1 cellular context compared by ENCODE assay signal in genomic region chr3:39021465-39022274, GRCh38.
TF ChIP-seq lines count a peak whose summit lies in the region.

No MANE protein-coding gene starts in this region.

TF ChIP-seq in K562, 482 proteins besides CTCF, POLR2A, EP300 and RAD21 (continued from another document and continues in another):
- TF ChIP-seq ELK3 (CRISPR knock-in tag; IDR thresholded peaks at IDR 0.05) (no peak), CTBP1 (IDR thresholded peaks at IDR 0.05; ENCODE audit: borderline replicate concordance) (peak; percentile 74; the same call in 1 of the 2 replicates), TCFL5 (CRISPR knock-in tag; conservative IDR thresholded peaks at IDR 0.05) (no peak), FOXJ3 (CRISPR knock-in tag; IDR thresholded peaks at IDR 0.05) (no peak), ZNF511 (CRISPR knock-in tag; IDR thresholded peaks at IDR 0.05) (no peak), ZZZ3 (IDR thresholded peaks at IDR 0.05) (no peak), U2AF1 (optimal IDR thresholded peaks at IDR 0.05; ENCODE audit: low read depth, low read length) (no peak), ZNF444 (CRISPR knock-in tag; IDR thresholded peaks at IDR 0.05) (no peak), FOSL1 (tag; conservative IDR thresholded peaks at IDR 0.05) (0 out of 2 replicates have a peak, but pooled peaks have one; percentile 19), CCNT2 (IDR thresholded peaks at IDR 0.05; ENCODE audit: borderline replicate concordance, extremely low read depth, insufficient read length, low read depth, low read length) (peak; percentile 62), TEAD2 (tag; IDR thresholded peaks at IDR 0.05) (no peak), FOXM1 (IDR thresholded peaks at IDR 0.05; ENCODE audit: low read depth) (no peak; the same call in 1 of the 2 replicates), FOXM1 (CRISPR knock-in tag; IDR thresholded peaks at IDR 0.05; ENCODE audit: low read depth) (no peak), GTF2B (IDR thresholded peaks at IDR 0.05; ENCODE audit: extremely low read depth, insufficient read length) (no peak), ZC3H4 (CRISPR knock-in tag; IDR thresholded peaks at IDR 0.05; ENCODE audit: borderline replicate concordance) (no peak), YY1 (IDR thresholded peaks at IDR 0.05; ENCODE audit: borderline replicate concordance in 1 of 3, control insufficient read depth in 1 of 3, extremely low read depth in 1 of 3, insufficient read depth in 3 of 3, insufficient read length in 1 of 3, insufficient replicate concordance in 2 of 3, low read depth in 1 of 3, low read length in 2 of 3) (no peak), SMARCC2 (IDR thresholded peaks at IDR 0.05; ENCODE audit: low read depth) (no peak), CHCHD3 (CRISPR knock-in tag; IDR thresholded peaks at IDR 0.05) (no peak), MAZ (CRISPR knock-in tag; conservative IDR thresholded peaks at IDR 0.05 in 1 of 2, IDR thresholded peaks at IDR 0.05 in 1 of 2) (peak; percentile 9 to 26; a peak in 1 of 4 replicates), HOXB6 (CRISPR knock-in tag; IDR thresholded peaks at IDR 0.05; ENCODE audit: borderline replicate concordance) (no peak), GATA2 (CRISPR knock-in tag; IDR thresholded peaks at IDR 0.05) (0 out of 2 replicates have a peak, but pooled peaks have one; percentile 37), OTX1 (CRISPR knock-in tag; IDR thresholded peaks at IDR 0.05) (no peak), ZBTB49 (CRISPR knock-in tag; IDR thresholded peaks at IDR 0.05; ENCODE audit: borderline replicate concordance) (no peak), PHB2 (IDR thresholded peaks at IDR 0.05; ENCODE audit: low read depth) (no peak), GATAD2B (IDR thresholded peaks at IDR 0.05; ENCODE audit: borderline replicate concordance) (no peak), STAT6 (CRISPR knock-in tag; IDR thresholded peaks at IDR 0.05) (no peak), ZFP36 (IDR thresholded peaks at IDR 0.05; ENCODE audit: low read depth, low read length, partially characterized antibody) (peak; percentile 16), RERE (CRISPR knock-in tag; IDR thresholded peaks at IDR 0.05; ENCODE audit: borderline replicate concordance) (no peak), NFE2 (IDR thresholded peaks at IDR 0.05; ENCODE audit: low read depth) (peak; percentile 82), CREB1 (IDR thresholded peaks at IDR 0.05) (no peak), CREB1 (CRISPR knock-in tag; IDR thresholded peaks at IDR 0.05) (no peak), UBTF (IDR thresholded peaks at IDR 0.05; ENCODE audit: borderline replicate concordance in 1 of 2, low read depth in 2 of 2, low read length in 2 of 2) (no peak), CREM (IDR thresholded peaks at IDR 0.05; ENCODE audit: low read depth) (no peak; the same call in 1 of the 2 replicates), CXXC5 (CRISPR knock-in tag; IDR thresholded peaks at IDR 0.05) (no peak), POLR2H (tag; IDR thresholded peaks at IDR 0.05; ENCODE audit: low read depth) (no peak), TCF15 (CRISPR knock-in tag; IDR thresholded peaks at IDR 0.05) (no peak), ATF7 (IDR thresholded peaks at IDR 0.05) (peak; percentile 41; the same call in 1 of the 2 replicates), ETV1 (tag; conservative IDR thresholded peaks at IDR 0.05; ENCODE audit: low read depth) (no peak), RHOXF2B (CRISPR knock-in tag; conservative IDR thresholded peaks at IDR 0.05) (no peak), BRF2 (IDR thresholded peaks at IDR 0.05; ENCODE audit: borderline replicate concordance, insufficient read depth, insufficient read length) (no peak), ZBED1 (IDR thresholded peaks at IDR 0.05) (no peak), GTF2A2 (tag; IDR thresholded peaks at IDR 0.05) (no peak), SMC3 (conservative IDR thresholded peaks at IDR 0.05; ENCODE audit: insufficient read depth, low read depth, low read length) (no peak), ZNF197 (CRISPR knock-in tag; IDR thresholded peaks at IDR 0.05; ENCODE audit: low read depth) (no peak), ID3 (CRISPR knock-in tag; IDR thresholded peaks at IDR 0.05) (no peak), ID3 (tag; IDR thresholded peaks at IDR 0.05) (no peak), ZNF431 (CRISPR knock-in tag; IDR thresholded peaks at IDR 0.05) (no peak), HDAC3 (IDR thresholded peaks at IDR 0.05; ENCODE audit: borderline replicate concordance, partially characterized antibody) (no peak), BMI1 (IDR thresholded peaks at IDR 0.05; ENCODE audit: low read length) (no peak), ZNF644 (tag; IDR thresholded peaks at IDR 0.05; ENCODE audit: low read depth) (peak; percentile 85)
